10 cellular contexts compared by ENCODE assay signal in genomic region chr1:6365047-6365446, GRCh38. TPM values are rescaled to one million over a fixed set of nuclear protein-coding genes. Genes with fewer than 3 reads are reported as not detected.
A peak's percentile ranks its signal among the peaks of the same experiment; 100 is the strongest.
DNase-seq lines count a peak whose midpoint lies in the region; ATAC-seq, FAIRE-seq and TF ChIP-seq lines count a peak whose summit lies in the region.
"Had no signal": no experiment of that assay in that cellular context is flagged by ENCODE, and none has a peak within 500 bp of the region (broad histone marks: within the 10 kb centered on the region; RNA-seq: fewer than 3 reads in every experiment).

No MANE protein-coding gene starts in this region.

- H3K4me3 Mint-ChIP-seq in CD8-positive, alpha-beta memory T cell = peak overlapping the region in 5 of 7 donors; percentile 8 to 26 (median 12)
- H3K4me3 Mint-ChIP-seq in T-helper 1 cell treated with Interleukin-12 subunit alpha and Interleukin-12 subunit beta and Interleukin-4 antibody, amounts not matched to agents 30 μg/mL and 1 μg/mL, for 36 hours = no peak overlapping the region

- peak in 2 of 5 donors; percentile 66 to 80 for DNase-seq in CD8-positive, alpha-beta memory T cell
- DNase-seq in activated naive CD4-positive, alpha-beta T cell treated with Interleukin-2 at 50 U/mL for 16 hours = peak; percentile 37
- DNase-seq in right lobe of liver (no peak), NCI-H2107 (lab: John Stamatoyannopoulos, UW) (no peak), pancreas (no peak), COR-L47 (lab: John Stamatoyannopoulos, UW) (no peak)
- DNase-seq: erythroblast had no signal

- no peaks in the 10 kb centered on the region for H3K36me3 Mint-ChIP-seq in CD8-positive, alpha-beta memory T cell
- peaks cover 5% of the 10 kb centered on the region for H3K36me3 Mint-ChIP-seq in T-helper 1 cell treated with Interleukin-12 subunit alpha and Interleukin-12 subunit beta and Interleukin-4 antibody, amounts not matched to agents 30 μg/mL and 1 μg/mL, for 36 hours (ENCODE audit: low read depth)

- TF ChIP-seq CTCF in right lobe of liver (IDR thresholded peaks at IDR 0.05) = no peak
- no peak for TF ChIP-seq CTCF in pancreas (IDR thresholded peaks at IDR 0.05)

- intact Hi-C loops in right lobe of liver (cut with DNase I) = no loop called here
- intact Hi-C loops in pancreas (cut with DNase I) = no loop called here

- H3K27ac ChIP-seq in CD8-positive, alpha-beta memory T cell (ENCODE audit: low read depth, low read length) = no peak overlapping the region
- H3K27ac ChIP-seq in right lobe of liver (no peak overlapping the region), pancreas (no peak overlapping the region)

- peak overlapping the region in 7 of 8 donors; percentile 5 to 84 (median 67) for H3K27ac Mint-ChIP-seq in CD8-positive, alpha-beta memory T cell
- H3K27ac Mint-ChIP-seq in T-helper 1 cell treated with Interleukin-12 subunit alpha and Interleukin-12 subunit beta and Interleukin-4 antibody, amounts not matched to agents 30 μg/mL and 1 μg/mL, for 36 hours = peak overlapping the region; percentile 8

- 63% methylated on average over 3 of the region's 5 CpGs for WGBS in right lobe of liver (ENCODE audit: insufficient coverage, low coverage, low lambda C conversion rate, missing lambda C conversion rate)
- 89 to 94% methylated on average over 5 of the region's 5 CpGs for WGBS in pancreas, 2 donors

- peaks cover 21 to 35% (median 35%) of the 10 kb centered on the region in 3 donors for H3K4me1 Mint-ChIP-seq in CD8-positive, alpha-beta memory T cell
- H3K4me1 Mint-ChIP-seq in T-helper 1 cell treated with Interleukin-12 subunit alpha and Interleukin-12 subunit beta and Interleukin-4 antibody, amounts not matched to agents 30 μg/mL and 1 μg/mL, for 36 hours (ENCODE audit: low read depth) = peaks cover 16% of the 10 kb centered on the region

- H3K27me3 Mint-ChIP-seq in CD8-positive, alpha-beta memory T cell = no peaks in the 10 kb centered on the region
- no peaks in the 10 kb centered on the region for H3K27me3 Mint-ChIP-seq in T-helper 1 cell treated with Interleukin-12 subunit alpha and Interleukin-12 subunit beta and Interleukin-4 antibody, amounts not matched to agents 30 μg/mL and 1 μg/mL, for 36 hours (ENCODE audit: low read depth)

- peaks cover 36% of the 10 kb centered on the region for H3K4me1 ChIP-seq in CD8-positive, alpha-beta memory T cell (ENCODE audit: insufficient read depth, low read length)
- peaks cover 0 to 14% (median 5%) of the 10 kb centered on the region in 4 donors for H3K4me1 ChIP-seq in right lobe of liver
- peaks cover 4 to 8% (median 6%) of the 10 kb centered on the region in 3 donors for H3K4me1 ChIP-seq in pancreas

- ATAC-seq in right lobe of liver (peak in 3 of 4 donors; percentile 16 to 36 (median 25)), GM21825 (IDR thresholded peaks at IDR 0.05; ENCODE audit: unreplicated experiment) (no peak), pancreas (no peak)

- POLR2A ChIA-PET in CD8-positive, alpha-beta memory T cell (lab: Charles Lee) = no interaction called here

- H3K27me3 ChIP-seq in CD8-positive, alpha-beta memory T cell (ENCODE audit: insufficient read depth, low read length, poor library complexity, severe bottlenecking) = no peaks in the 10 kb centered on the region
- H3K27me3 ChIP-seq in right lobe of liver = no peaks in the 10 kb centered on the region
- no peaks in the 10 kb centered on the region for H3K27me3 ChIP-seq in pancreas

- no peaks in the 10 kb centered on the region for H3K36me3 ChIP-seq in CD8-positive, alpha-beta memory T cell (ENCODE audit: insufficient read depth, low read length)
- H3K36me3 ChIP-seq in right lobe of liver = no peaks in the 10 kb centered on the region
- H3K36me3 ChIP-seq in pancreas = no peaks in the 10 kb centered on the region

- no peak overlapping the region for H3K4me3 ChIP-seq in CD8-positive, alpha-beta memory T cell (ENCODE audit: low read length)
- H3K4me3 ChIP-seq in right lobe of liver (no peak overlapping the region), pancreas (no peak overlapping the region)

- no peaks in the 10 kb centered on the region for H3K9me3 Mint-ChIP-seq in CD8-positive, alpha-beta memory T cell
- H3K9me3 Mint-ChIP-seq in T-helper 1 cell treated with Interleukin-12 subunit alpha and Interleukin-12 subunit beta and Interleukin-4 antibody, amounts not matched to agents 30 μg/mL and 1 μg/mL, for 36 hours = no peaks in the 10 kb centered on the region

- no peak for FAIRE-seq in pancreas (lab: Jason Lieb, UNC)
- FAIRE-seq: bronchial epithelial cell had no signal

- CTCF ChIA-PET in CD8-positive, alpha-beta memory T cell (lab: Charles Lee) = interaction anchor here (1.0 kb wide), 1 partner anchor 18 kb away, joined by 4 read pairs; no protein-coding TSS in a partner anchor

- no peaks in the 10 kb centered on the region for H3K9me3 ChIP-seq in CD8-positive, alpha-beta memory T cell (ENCODE audit: low read length)
- H3K9me3 ChIP-seq in right lobe of liver (no peaks in the 10 kb centered on the region), pancreas (no peaks in the 10 kb centered on the region)

- no peak for TF ChIP-seq POLR2A in right lobe of liver (IDR thresholded peaks at IDR 0.05)

RNA-seq across cellular contexts. Expression of gene ACOT7, which starts 28.5 kb away (rescaled TPM):
- total RNA-seq in CD8-positive, alpha-beta memory T cell = 100 to 1,000 TPM; 109 TPM
- polyA plus RNA-seq in CD8-positive, alpha-beta memory T cell = 10.0 TPM
- total RNA-seq in right lobe of liver = 10 to 100 TPM; 10.8 to 19.7 (median 14.1) TPM
- 1 to 10 TPM; 3.1 to 7.6 (median 5.2) TPM for total RNA-seq in pancreas
- 1 to 10 TPM; 3.8 to 7.0 TPM for polyA plus RNA-seq in pancreas

RNA-seq across cellular contexts. Expression of gene HES2, which starts 54.7 kb away (rescaled TPM):
- under 1 TPM; 0.18 to 0.35 TPM for total RNA-seq in CD8-positive, alpha-beta memory T cell
- polyA plus RNA-seq in CD8-positive, alpha-beta memory T cell = not detected
- 1 to 10 TPM in 1 of 6 experiments, under 1 TPM in 2, not detected in 3; 0.27 to 1.2 (median 0.68) TPM for total RNA-seq in right lobe of liver
- total RNA-seq in pancreas = under 1 TPM in 3 of 6 donors, not detected in 3; 0.03 to 0.31 (median 0.09) TPM
- not detected for polyA plus RNA-seq in pancreas

RNA-seq across cellular contexts. Expression of gene ESPN, which starts 59.5 kb away (rescaled TPM):
- total RNA-seq in CD8-positive, alpha-beta memory T cell = under 1 TPM; 0.28 to 0.60 TPM
- 0.48 TPM for polyA plus RNA-seq in CD8-positive, alpha-beta memory T cell
- total RNA-seq in right lobe of liver (100 to 1,000 TPM in 4 of 6 experiments, 10 to 100 TPM in 2; 81.6 to 149 (median 120) TPM), pancreas (1 to 10 TPM in 1 of 6 donors, under 1 TPM in 5; 0.31 to 2.5 (median 0.68) TPM)
- under 1 TPM; 0.28 to 0.99 TPM for polyA plus RNA-seq in pancreas

Comparison
In these comparisons a context has a peak if more than half of its experiments do, and no peak if none do; other contexts are left out.
1. ATAC-seq: peak in right lobe of liver (3 of 4); none in GM21825 (single experiment) and pancreas (0 of 4).
2. RNA of gene ACOT7, which starts 28.5 kb away (total RNA-seq): 109 TPM in CD8-positive, alpha-beta memory T cell; 10.8 to 19.7 TPM in right lobe of liver and 3.1 to 7.6 TPM in pancreas; every median in the first group is over 4 times any median in the second.
3. RNA of gene ESPN, which starts 59.5 kb away (total RNA-seq): 81.6 to 149 TPM in right lobe of liver; 0.31 to 2.5 TPM in pancreas and 0.28 to 0.60 TPM in CD8-positive, alpha-beta memory T cell; every median in the first group is over 10 times any median in the second.